10 cellular contexts compared by ENCODE assay signal in the genomic region with DNA sequence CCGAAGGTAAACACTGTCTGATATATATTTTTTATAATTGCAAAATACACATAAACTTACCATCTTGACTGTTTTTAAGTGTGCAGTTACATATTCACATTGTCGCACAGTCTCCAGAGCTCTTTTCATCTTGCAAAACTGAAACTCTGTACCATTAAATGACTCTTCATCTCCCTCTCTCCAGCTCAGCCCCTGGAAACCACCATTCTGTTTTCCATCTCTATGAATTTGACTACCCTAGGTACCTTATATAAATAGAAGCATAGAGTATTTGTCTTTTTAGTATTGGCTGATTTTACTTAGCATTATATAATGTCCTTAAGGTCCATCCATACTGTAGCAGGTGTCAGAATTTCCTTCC. TPM values are rescaled to one million over a fixed set of nuclear protein-coding genes. Genes with fewer than 3 reads are reported as not detected.
DNase-seq lines count a peak whose midpoint lies in the region; ATAC-seq and TF ChIP-seq lines count a peak whose summit lies in the region.
"Had no signal": no experiment of that assay in that cellular context is flagged by ENCODE, and none has a peak within 500 bp of the region (broad histone marks: within the 10 kb centered on the region; RNA-seq: fewer than 3 reads in every experiment).

No MANE protein-coding gene starts in this region.

- POLR2A ChIA-PET in activated CD8-positive, alpha-beta T cell treated with anti-CD3 and anti-CD28 coated beads for 36 hours (lab: Charles Lee), result no interaction called here

- H3K9me3 Mint-ChIP-seq in CD4-positive, CD25-positive, alpha-beta regulatory T cell, result peaks cover 0 to 3% (median 0%) of the 10 kb centered on the region in 7 donors
- no peaks in the 10 kb centered on the region for H3K9me3 Mint-ChIP-seq in activated CD8-positive, alpha-beta T cell treated with anti-CD3 and anti-CD28 coated beads for 36 hours

- peaks cover 31 to 89% (median 69%) of the 10 kb centered on the region in 4 donors for H3K4me1 Mint-ChIP-seq in CD4-positive, CD25-positive, alpha-beta regulatory T cell
- peaks cover 76% of the 10 kb centered on the region for H3K4me1 Mint-ChIP-seq in activated CD8-positive, alpha-beta T cell treated with anti-CD3 and anti-CD28 coated beads for 36 hours (ENCODE audit: low read depth)

- 76 to 77% methylated on average over 2 of the region's 2 CpGs for WGBS in transverse colon (ENCODE audit: low coverage in 1 of 2), 2 donors

- no peaks in the 10 kb centered on the region for H3K36me3 Mint-ChIP-seq in CD4-positive, CD25-positive, alpha-beta regulatory T cell
- H3K36me3 Mint-ChIP-seq in activated CD8-positive, alpha-beta T cell treated with anti-CD3 and anti-CD28 coated beads for 36 hours (ENCODE audit: low read depth), result peaks cover 7% of the 10 kb centered on the region

- no peak for TF ChIP-seq POLR2A in transverse colon (IDR thresholded peaks at IDR 0.05)

- H3K4me1 ChIP-seq in CD4-positive, CD25-positive, alpha-beta regulatory T cell (ENCODE audit: control insufficient read depth, insufficient read depth, low read length, poor library complexity, severe bottlenecking), result peaks cover 39% of the 10 kb centered on the region
- peaks cover 26 to 95% (median 51%) of the 10 kb centered on the region in 4 donors for H3K4me1 ChIP-seq in transverse colon

- intact Hi-C loops in activated CD8-positive, alpha-beta T cell treated with anti-CD3 and anti-CD28 coated beads for 36 hours (cut with micrococcal nuclease), result no loop called here
- intact Hi-C loops in transverse colon (cut with DNase I; ENCODE audit: low total_unique reads), result no loop called here

- no peak for TF ChIP-seq EP300 in transverse colon (IDR thresholded peaks at IDR 0.05; ENCODE audit: low read depth)

- H3K27ac Mint-ChIP-seq in CD4-positive, CD25-positive, alpha-beta regulatory T cell, result peak overlapping the region; percentile 4 to 58 (median 5)
- H3K27ac Mint-ChIP-seq in activated CD8-positive, alpha-beta T cell treated with anti-CD3 and anti-CD28 coated beads for 36 hours, result peak overlapping the region; percentile 28

- DNase-seq in CD4-positive, CD25-positive, alpha-beta regulatory T cell, result no peak
- DNase-seq in activated CD8-positive, alpha-beta T cell treated with anti-CD3 and anti-CD28 coated beads for 36 hours, result peak; percentile 28
- DNase-seq in SK-N-DZ (ENCODE audit: low spot score) (no peak), DMS153 (lab: John Stamatoyannopoulos, UW) (no peak), GM20000 (ENCODE audit: low spot score) (no peak), transverse colon (no peak)
- DNase-seq: HCEC 1CT, NCI-H1105 had no signal

- H3K27ac ChIP-seq in CD4-positive, CD25-positive, alpha-beta regulatory T cell (ENCODE audit: insufficient read depth, low read length, poor library complexity, severe bottlenecking), result no peak overlapping the region
- peak overlapping the region in 2 of 4 donors; percentile 16 to 20 for H3K27ac ChIP-seq in transverse colon

- H3K27me3 ChIP-seq in CD4-positive, CD25-positive, alpha-beta regulatory T cell (ENCODE audit: control insufficient read depth, insufficient read depth, low read length), result no peaks in the 10 kb centered on the region
- H3K27me3 ChIP-seq in transverse colon, result no peaks in the 10 kb centered on the region

- no peaks in the 10 kb centered on the region for H3K36me3 ChIP-seq in CD4-positive, CD25-positive, alpha-beta regulatory T cell (ENCODE audit: control insufficient read depth, insufficient read depth, low read length)
- H3K36me3 ChIP-seq in transverse colon, result no peaks in the 10 kb centered on the region

- peak overlapping the region in 3 of 4 donors; percentile 32 to 66 (median 36) for H3K4me3 Mint-ChIP-seq in CD4-positive, CD25-positive, alpha-beta regulatory T cell
- no peak overlapping the region for H3K4me3 Mint-ChIP-seq in activated CD8-positive, alpha-beta T cell treated with anti-CD3 and anti-CD28 coated beads for 36 hours

- peak overlapping the region; percentile 1 for H3K4me3 ChIP-seq in CD4-positive, CD25-positive, alpha-beta regulatory T cell (ENCODE audit: low read depth, low read length)
- H3K4me3 ChIP-seq in transverse colon, result no peak overlapping the region

- no peaks in the 10 kb centered on the region for H3K9me3 ChIP-seq in CD4-positive, CD25-positive, alpha-beta regulatory T cell (ENCODE audit: control insufficient read depth in 2 of 2, low read length in 2 of 2)
- H3K9me3 ChIP-seq in transverse colon, result no peaks in the 10 kb centered on the region

- no peaks in the 10 kb centered on the region for H3K27me3 Mint-ChIP-seq in CD4-positive, CD25-positive, alpha-beta regulatory T cell
- no peaks in the 10 kb centered on the region for H3K27me3 Mint-ChIP-seq in activated CD8-positive, alpha-beta T cell treated with anti-CD3 and anti-CD28 coated beads for 36 hours

- no peak for TF ChIP-seq CTCF in activated CD8-positive, alpha-beta T cell treated with anti-CD3 and anti-CD28 coated beads for 36 hours (IDR thresholded peaks at IDR 0.05)
- TF ChIP-seq CTCF in GM20000 (IDR thresholded peaks at IDR 0.05; ENCODE audit: extremely low read depth, missing control alignments) (no peak), transverse colon (IDR thresholded peaks at IDR 0.05) (no peak)

- in situ Hi-C loops in transverse colon (cut with MboI; ENCODE audit: low pct_ligation_motif_present in 1 of 4, low pct_unique_long_range_greater_than_20kb in 1 of 4, low sequenced_read_pairs in 3 of 4), result no loop called here

- CTCF ChIA-PET in activated CD8-positive, alpha-beta T cell treated with anti-CD3 and anti-CD28 coated beads for 36 hours (lab: Charles Lee), result no interaction called here

- ATAC-seq in CD4-positive, CD25-positive, alpha-beta regulatory T cell (ENCODE audit: low read depth in 2 of 2), result no peak
- ATAC-seq in GM19025 (IDR thresholded peaks at IDR 0.05; ENCODE audit: low read depth, unreplicated experiment) (peak; percentile 52), HG02938 (IDR thresholded peaks at IDR 0.05; ENCODE audit: unreplicated experiment) (peak; percentile 56)
- peak; percentile 66 for ATAC-seq in activated CD8-positive, alpha-beta T cell treated with anti-CD3 and anti-CD28 coated beads for 36 hours

RNA-seq across cellular contexts. Expression of a gene that starts 45.8 kb away (rescaled TPM):
- 23.5 TPM for total RNA-seq in CD4-positive, CD25-positive, alpha-beta regulatory T cell
- polyA plus RNA-seq in CD4-positive, CD25-positive, alpha-beta regulatory T cell, result 1 to 10 TPM; 2.6 to 3.9 (median 3.2) TPM
- 10 to 100 TPM; 15.5 to 17.1 TPM for total RNA-seq in activated CD8-positive, alpha-beta T cell treated with anti-CD3 and anti-CD28 coated beads for 36 hours
- polyA plus RNA-seq in SK-N-DZ (2014; cell fraction: cytosol; rRNA removed), result 3.9 and 4.9 TPM in 2 replicates
- 3.6 and 6.9 TPM in 2 replicates for polyA plus RNA-seq in SK-N-DZ (2014; cell fraction: nucleus; rRNA removed)
- 10 to 100 TPM in 3 of 4 donors, 1 to 10 TPM in 1; 5.2 to 30.7 (median 17.1) TPM for total RNA-seq in transverse colon

Comparison
In these comparisons a context has a peak if more than half of its experiments do, and no peak if none do; other contexts are left out.
1. ATAC-seq: peak in GM19025 (single experiment), HG02938 (single experiment) and activated CD8-positive, alpha-beta T cell treated with anti-CD3 and anti-CD28 coated beads for 36 hours (single experiment); none in CD4-positive, CD25-positive, alpha-beta regulatory T cell (0 of 2).